27 cellular contexts compared by ENCODE assay signal in the genomic region with DNA sequence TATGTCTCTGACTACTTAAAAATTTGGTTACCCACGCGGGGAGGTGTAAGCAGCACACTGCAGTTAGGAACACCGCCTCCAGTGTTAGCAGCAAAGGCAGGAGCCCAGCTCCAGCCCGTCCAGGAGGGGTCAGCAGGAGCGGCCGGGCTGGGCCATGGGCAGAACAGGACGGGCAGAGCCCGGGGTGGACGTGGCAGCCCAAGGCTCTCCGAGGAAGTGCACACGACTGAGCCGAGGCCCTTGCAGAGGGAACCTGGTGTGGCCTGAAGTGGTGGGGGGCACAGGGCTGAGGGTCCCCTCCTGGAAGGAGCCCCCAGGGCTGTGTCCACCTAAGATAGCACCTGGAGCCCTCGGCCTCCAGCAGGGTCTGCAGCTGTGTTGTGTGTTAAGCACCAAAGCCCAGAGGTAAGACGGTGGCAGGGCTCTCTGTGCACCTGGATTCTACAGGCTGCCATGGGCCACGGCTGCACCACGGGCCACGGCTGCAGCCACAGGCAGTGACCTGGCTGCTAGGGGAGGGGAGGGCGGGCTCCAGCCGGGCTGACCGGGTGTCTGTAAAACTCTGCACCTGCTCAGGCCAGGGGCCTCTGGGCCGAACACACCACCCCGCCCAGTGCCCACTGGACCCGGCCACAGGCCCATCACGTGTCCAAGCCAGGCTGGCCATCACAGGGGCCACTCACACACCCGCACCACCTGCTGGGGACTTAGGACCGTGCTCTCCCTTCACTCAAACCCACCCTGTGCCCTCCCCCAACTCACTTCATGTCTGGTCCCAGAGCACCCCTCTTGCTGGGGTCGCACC. TPM values are rescaled to one million over a fixed set of nuclear protein-coding genes. Genes with fewer than 3 reads are reported as not detected.
A peak's percentile ranks its signal among the peaks of the same experiment; 100 is the strongest.
DNase-seq lines count a peak whose midpoint lies in the region; ATAC-seq and TF ChIP-seq lines count a peak whose summit lies in the region.
"Had no signal": no experiment of that assay in that cellular context is flagged by ENCODE, and none has a peak within 500 bp of the region (broad histone marks: within the 10 kb centered on the region; RNA-seq: fewer than 3 reads in every experiment).

No MANE protein-coding gene starts in this region.

- H3K9me1 ChIP-seq in IMR-90 (ENCODE audit: insufficient read depth, low read length), result no peaks in the 10 kb centered on the region

- H3K23ac ChIP-seq in IMR-90 (ENCODE audit: low read depth, low read length), result no peak overlapping the region

- no peak overlapping the region for H3K18ac ChIP-seq in IMR-90 (ENCODE audit: low read depth, low read length)

- H2BK15ac ChIP-seq in IMR-90 (ENCODE audit: low read depth, low read length), result no peak overlapping the region

- no peaks in the 10 kb centered on the region for H3K9me3 Mint-ChIP-seq in endodermal cell
- H3K9me3 Mint-ChIP-seq in neural crest cell, result no peaks in the 10 kb centered on the region
- H3K9me3 Mint-ChIP-seq: activated B cell treated with CpG ODN at 0.5 μM for 24 hours; CD4-positive, alpha-beta memory T cell; immature natural killer cell; mesothelial cell of epicardium; T-helper 2 cell treated with Interferon-gamma antibody and Interleukin-4, amounts not matched to agents 5 μg/mL and 100 μg/mL, for 36 hours had no signal

- H3K27ac Mint-ChIP-seq in endodermal cell, result no peak overlapping the region
- no peak overlapping the region for H3K27ac Mint-ChIP-seq in neural crest cell (ENCODE audit: unreplicated experiment)
- H3K27ac Mint-ChIP-seq: activated B cell treated with CpG ODN at 0.5 μM for 24 hours; immature natural killer cell; mesothelial cell of epicardium; T-helper 2 cell treated with Interferon-gamma antibody and Interleukin-4, amounts not matched to agents 5 μg/mL and 100 μg/mL, for 36 hours had no signal

- no peak overlapping the region for H2BK120ac ChIP-seq in IMR-90 (ENCODE audit: low read depth, low read length)

- H3K27ac ChIP-seq in IMR-90 (ENCODE audit: insufficient read depth, low read length), result no peak overlapping the region
- no peak overlapping the region for H3K27ac ChIP-seq in endodermal cell (ENCODE audit: low read depth, low read length)
- H3K27ac ChIP-seq: adrenal gland, HL-60, left ventricle myocardium inferior, prostate gland, vagina had no signal

- H3K36me3 ChIP-seq in IMR-90 (ENCODE audit: control insufficient read depth, insufficient read depth, low read length) (peaks cover 30% of the 10 kb centered on the region; the same call in 1 of the 2 replicates), endodermal cell (ENCODE audit: control insufficient read depth, insufficient read depth, low read length) (peaks cover 29% of the 10 kb centered on the region)
- H3K36me3 ChIP-seq: breast epithelium, prostate gland had no signal

- peaks cover 4 to 7% of the 10 kb centered on the region in 2 experiments; a peak in 2 of 4 replicates for H3K79me1 ChIP-seq in IMR-90 (ENCODE audit: low read depth in 1 of 2, low read length in 2 of 2)

- H3K4ac ChIP-seq in IMR-90 (ENCODE audit: low read depth, low read length), result no peak overlapping the region

- no peak overlapping the region for H4K8ac ChIP-seq in IMR-90 (ENCODE audit: low read depth in 2 of 2, low read length in 2 of 2)

- CTCF ChIA-PET in GM10248 (lab: Yijun Ruan, JAX) (interaction anchor here (0.8 to 1.0 kb wide), 3 partner anchors 40 to 209 kb away, joined by 3 read pairs; a partner anchor contains a TSS), IMR-90 (lab: Yijun Ruan, JAX) (no interaction called here)

- intact Hi-C loops in IMR-90 (cut with micrococcal nuclease), result no loop called here

- H3K4me1 Mint-ChIP-seq in endodermal cell (peaks cover 2% of the 10 kb centered on the region), neural crest cell (peaks cover 3% of the 10 kb centered on the region)
- H3K4me1 Mint-ChIP-seq: mesothelial cell of epicardium had no signal

- peak; percentile 10 for DNase-seq in GM10248 (ENCODE audit: extremely low spot score)
- no peak for DNase-seq in IMR-90
- DNase-seq in endodermal cell, result peak; percentile 43
- DNase-seq in neural crest cell (ENCODE audit: low read depth, low spot score), result no peak
- DNase-seq in Kasumi-1 (lab: John Stamatoyannopoulos, UW), result no peak
- DNase-seq in NCI-H1436 treated with DMSO at 0.1 percent for 48 hours (lab: John Stamatoyannopoulos, UW), result no peak
- no peak for DNase-seq in effector CD4-positive, alpha-beta T cell
- DNase-seq in effector CD8-positive, alpha-beta T cell (lab: John Stamatoyannopoulos, UW), result no peak
- DNase-seq: activated B cell treated with CpG ODN at 0.5 μM for 24 hours; activated CD4-positive, alpha-beta T cell treated with anti-CD3 and anti-CD28 coated beads, Interleukin-2, amount 50 U/mL, for 4 hours; activated effector memory CD4-positive, alpha-beta T cell treated with Interleukin-2 at 50 U/mL for 16 hours; CD4-positive, alpha-beta memory T cell; cortex of kidney; GDM1; immature natural killer cell; left ventricle myocardium inferior; MM.1S; NCI-H1417 treated with DMSO at 0.1 percent for 48 hours; NCI-H510A treated with DMSO at 0.1 percent for 48 hours; substantia nigra had no signal

- H4K5ac ChIP-seq in IMR-90 (ENCODE audit: low read depth, low read length), result no peak overlapping the region

- dilution Hi-C loops in IMR-90 (cut with HindIII; ENCODE audit: low sequenced_read_pairs, unreplicated experiment), result no loop called here

- H4K20me1 ChIP-seq in IMR-90 (ENCODE audit: insufficient read depth, low read length), result peaks cover 4% of the 10 kb centered on the region

- H3K4me3 ChIP-seq in IMR-90 (ENCODE audit: insufficient read depth, low read depth, low read length), result no peak overlapping the region
- H3K4me3 ChIP-seq in endodermal cell (ENCODE audit: low read length), result no peak overlapping the region
- H3K4me3 ChIP-seq: adrenal gland, breast epithelium, left ventricle myocardium inferior, prostate gland, vagina had no signal

- no peak overlapping the region for H2AFZ ChIP-seq in IMR-90 (replicated peaks; ENCODE audit: low read length, poor library complexity)

- H3K9me3 ChIP-seq in IMR-90 (ENCODE audit: control insufficient read depth, insufficient read depth, low read length) (no peaks in the 10 kb centered on the region), endodermal cell (ENCODE audit: control insufficient read depth, low read length) (no peaks in the 10 kb centered on the region)
- H3K9me3 ChIP-seq: adrenal gland, breast epithelium, left ventricle myocardium inferior, prostate gland, vagina had no signal

- H3K14ac ChIP-seq in IMR-90 (replicated peaks; ENCODE audit: low read depth, low read length), result no peak overlapping the region

- POLR2A ChIA-PET in GM10248 (lab: Yijun Ruan, JAX) (no interaction called here), IMR-90 (lab: Charles Lee; ENCODE audit: unreplicated experiment) (no interaction called here)

- ATAC-seq in IMR-90 (ENCODE audit: low read depth), result no peak

- H3K56ac ChIP-seq in IMR-90 (ENCODE audit: extremely low read depth, insufficient read depth, low read length), result no peak overlapping the region

- no peak overlapping the region for H2BK5ac ChIP-seq in IMR-90 (ENCODE audit: low read depth, low read length, poor library complexity, severe bottlenecking)

- TF ChIP-seq POLR2A in IMR-90 (IDR thresholded peaks at IDR 0.05; ENCODE audit: low read depth, low read length), result no peak

- no peaks in the 10 kb centered on the region for H3K27me3 ChIP-seq in IMR-90 (ENCODE audit: control insufficient read depth, insufficient read depth, low read length)
- H3K27me3 ChIP-seq in endodermal cell (ENCODE audit: control insufficient read depth, insufficient read depth, low read length, poor library complexity, severe bottlenecking), result no peaks in the 10 kb centered on the region
- H3K27me3 ChIP-seq: adrenal gland, breast epithelium, vagina had no signal

- H3K4me3 Mint-ChIP-seq in endodermal cell (no peak overlapping the region), neural crest cell (peak overlapping the region; percentile 71)
- H3K4me3 Mint-ChIP-seq: activated B cell treated with CpG ODN at 0.5 μM for 24 hours; CD4-positive, alpha-beta memory T cell; immature natural killer cell; mesothelial cell of epicardium; T-helper 2 cell treated with Interferon-gamma antibody and Interleukin-4, amounts not matched to agents 5 μg/mL and 100 μg/mL, for 36 hours had no signal

- no peak overlapping the region for H2BK20ac ChIP-seq in IMR-90 (ENCODE audit: low read depth, low read length)

- 94% methylated on average over 5 of the region's 27 CpGs; no CpG with 5 or more reads in 1 of the 2 experiments for WGBS in IMR-90 (ENCODE audit: extremely low coverage in 2 of 2, insufficient read length in 1 of 2), 2 experiments
- 95 to 96% methylated on average over 18 to 27 of the region's 27 CpGs for WGBS in endodermal cell (ENCODE audit: insufficient coverage in 1 of 2, insufficient read length in 1 of 2), 2 experiments

- no peak overlapping the region for H3K4me2 ChIP-seq in IMR-90 (ENCODE audit: low read depth, low read length)

- H3K4me1 ChIP-seq in IMR-90 (ENCODE audit: control insufficient read depth, insufficient read depth, low read length) (peaks cover 5% of the 10 kb centered on the region), endodermal cell (ENCODE audit: control insufficient read depth, insufficient read depth, low read length) (peaks cover 7% of the 10 kb centered on the region)

- H3K36me3 Mint-ChIP-seq in endodermal cell (ENCODE audit: low read depth) (peaks cover 14% of the 10 kb centered on the region), neural crest cell (ENCODE audit: low read depth) (peaks cover 7% of the 10 kb centered on the region)

- H3K9ac ChIP-seq in IMR-90 (ENCODE audit: low read depth, low read length) (no peak overlapping the region), endodermal cell (ENCODE audit: extremely low read depth, low read length, poor library complexity, severe bottlenecking) (no peak overlapping the region)

- BruUV-seq in IMR-90 (replicated peaks; lab: Mats Ljungman, UMichigan), result no TSS peak

- no peaks in the 10 kb centered on the region for H3K27me3 Mint-ChIP-seq in endodermal cell (ENCODE audit: insufficient read depth)
- H3K27me3 Mint-ChIP-seq in neural crest cell (ENCODE audit: low read depth), result peaks cover 4% of the 10 kb centered on the region
- H3K27me3 Mint-ChIP-seq: activated B cell treated with CpG ODN at 0.5 μM for 24 hours; CD4-positive, alpha-beta memory T cell had no signal

- H4K91ac ChIP-seq in IMR-90 (ENCODE audit: insufficient read depth, low read depth, low read length), result no peak overlapping the region

- H2AK9ac ChIP-seq in IMR-90 (replicated peaks; ENCODE audit: low read depth, low read length, poor library complexity), result peak overlapping the region; percentile 20

- no peak for TF ChIP-seq RAD21 in IMR-90 (IDR thresholded peaks at IDR 0.05; ENCODE audit: low read length)

- in situ Hi-C loops in IMR-90 (cut with MboI; ENCODE audit: low sequenced_read_pairs), result no loop called here

- H2AK5ac ChIP-seq in IMR-90 (ENCODE audit: low read depth, low read length), result no peak overlapping the region

- TF ChIP-seq CTCF in GM10248 (IDR thresholded peaks at IDR 0.05; ENCODE audit: control extremely low read depth, extremely low read depth, low read depth, missing control alignments), result no peak
- no peak for TF ChIP-seq CTCF in IMR-90 (conservative IDR thresholded peaks at IDR 0.05; ENCODE audit: low read depth, low read length)
- TF ChIP-seq CTCF in endodermal cell (conservative IDR thresholded peaks at IDR 0.05), result no peak
- no peak for TF ChIP-seq CTCF in neural crest cell (conservative IDR thresholded peaks at IDR 0.05)

RNA-seq across cellular contexts. Expression of a gene that starts 6.6 kb away (rescaled TPM):
- total RNA-seq in IMR-90 (2012; rRNA removed) (5.0 and 8.1 TPM in 2 replicates), endodermal cell (100 to 1,000 TPM in 1 of 2 donors, 10 to 100 TPM in 1; 69.3 to 108 TPM), neural crest cell (73.3 and 79.1 TPM in 2 replicates)
- polyA plus RNA-seq in IMR-90 (2012; rRNA removed), result 50.3 and 71.4 TPM in 2 replicates
- 56.6 and 65.4 TPM in 2 replicates for polyA plus RNA-seq in IMR-90 (2012; cell fraction: cytosol; rRNA removed)
- 199 and 567 TPM in 2 replicates for polyA plus RNA-seq in IMR-90 (2012; cell fraction: nucleus; rRNA removed; ENCODE audit: low replicate concordance)
- 89.4 TPM for polyA plus RNA-seq in endodermal cell (2013, experiment 1 of 2)
- 77.8 TPM for polyA plus RNA-seq in endodermal cell (2013, experiment 2 of 2)

RNA-seq across cellular contexts. Expression of a gene that starts 9.7 kb away (rescaled TPM):
- total RNA-seq in IMR-90 (2012; rRNA removed), result 0.28 and 0.36 TPM in 2 replicates
- polyA plus RNA-seq in IMR-90 (2012; rRNA removed), result 7.8 and 11.9 TPM in 2 replicates
- polyA plus RNA-seq in IMR-90 (2012; cell fraction: cytosol; rRNA removed), result 3.9 and 6.3 TPM in 2 replicates
- polyA plus RNA-seq in IMR-90 (2012; cell fraction: nucleus; rRNA removed; ENCODE audit: low replicate concordance), result 79.5 and 363 TPM in 2 replicates
- 10 to 100 TPM in 1 of 2 donors, 1 to 10 TPM in 1; 7.6 to 10.1 TPM for total RNA-seq in endodermal cell
- 10.0 TPM for polyA plus RNA-seq in endodermal cell (2013, experiment 1 of 2)
- 9.6 TPM for polyA plus RNA-seq in endodermal cell (2013, experiment 2 of 2)
- total RNA-seq in neural crest cell, result 16.5 and 17.6 TPM in 2 replicates

RNA-seq across cellular contexts. Expression of a gene that starts 38.3 kb away (rescaled TPM):
- total RNA-seq in IMR-90 (2012; rRNA removed), result 13.4 and 15.6 TPM in 2 replicates
- polyA plus RNA-seq in IMR-90 (2012; rRNA removed), result 20.2 and 21.1 TPM in 2 replicates
- polyA plus RNA-seq in IMR-90 (2012; cell fraction: cytosol; rRNA removed), result 18.9 and 24.7 TPM in 2 replicates
- polyA plus RNA-seq in IMR-90 (2012; cell fraction: nucleus; rRNA removed; ENCODE audit: low replicate concordance), result 80.8 and 206 TPM in 2 replicates
- total RNA-seq in endodermal cell, result 10 to 100 TPM; 28.8 to 29.5 TPM
- 20.8 TPM for polyA plus RNA-seq in endodermal cell (2013, experiment 1 of 2)
- 22.4 TPM for polyA plus RNA-seq in endodermal cell (2013, experiment 2 of 2)
- 31.3 and 32.1 TPM in 2 replicates for total RNA-seq in neural crest cell

RNA-seq across cellular contexts. Expression of a gene that starts 38.4 kb away (rescaled TPM):
- total RNA-seq in IMR-90 (2012; rRNA removed) (25.3 and 29.2 TPM in 2 replicates), endodermal cell (10 to 100 TPM; 41.6 to 46.2 TPM), neural crest cell (41.0 and 42.1 TPM in 2 replicates)
- 36.3 and 36.6 TPM in 2 replicates for polyA plus RNA-seq in IMR-90 (2012; rRNA removed)
- polyA plus RNA-seq in IMR-90 (2012; cell fraction: cytosol; rRNA removed), result 36.7 and 61.6 TPM in 2 replicates
- 102 and 139 TPM in 2 replicates for polyA plus RNA-seq in IMR-90 (2012; cell fraction: nucleus; rRNA removed; ENCODE audit: low replicate concordance)
- 17.2 TPM for polyA plus RNA-seq in endodermal cell (2013, experiment 1 of 2)
- 13.7 TPM for polyA plus RNA-seq in endodermal cell (2013, experiment 2 of 2)

RNA-seq across cellular contexts. Expression of a gene that starts 49.7 kb away (rescaled TPM):
- 1.1 and 1.3 TPM in 2 replicates for total RNA-seq in IMR-90 (2012; rRNA removed)
- 11.0 and 12.0 TPM in 2 replicates for polyA plus RNA-seq in IMR-90 (2012; rRNA removed)
- polyA plus RNA-seq in IMR-90 (2012; cell fraction: cytosol; rRNA removed), result 3.7 and 18.0 TPM in 2 replicates
- polyA plus RNA-seq in IMR-90 (2012; cell fraction: nucleus; rRNA removed; ENCODE audit: low replicate concordance), result 22.6 and 133 TPM in 2 replicates
- total RNA-seq in endodermal cell, result not detected
- polyA plus RNA-seq in endodermal cell (2013, experiment 1 of 2), result 2.0 TPM
- polyA plus RNA-seq in endodermal cell (2013, experiment 2 of 2), result 1.1 TPM
- total RNA-seq in neural crest cell, result not detected in 2 replicates
- total RNA-seq: activated B cell treated with CpG ODN at 0.5 μM for 24 hours; CD4-positive, alpha-beta memory T cell; mesothelial cell of epicardium had no signal
- polyA plus RNA-seq: CD4-positive, alpha-beta memory T cell; immature natural killer cell had no signal

Comparison
In these comparisons a context has a peak if more than half of its experiments do, and no peak if none do; other contexts are left out.
1. DNase-seq: peak in GM10248 (single experiment) and endodermal cell (single experiment); none in IMR-90 (single experiment), neural crest cell (single experiment), Kasumi-1 (0 of 2), NCI-H1436 treated with DMSO at 0.1 percent for 48 hours (single experiment), effector CD4-positive, alpha-beta T cell (single experiment) and effector CD8-positive, alpha-beta T cell (single experiment).